In the genomic region with DNA sequence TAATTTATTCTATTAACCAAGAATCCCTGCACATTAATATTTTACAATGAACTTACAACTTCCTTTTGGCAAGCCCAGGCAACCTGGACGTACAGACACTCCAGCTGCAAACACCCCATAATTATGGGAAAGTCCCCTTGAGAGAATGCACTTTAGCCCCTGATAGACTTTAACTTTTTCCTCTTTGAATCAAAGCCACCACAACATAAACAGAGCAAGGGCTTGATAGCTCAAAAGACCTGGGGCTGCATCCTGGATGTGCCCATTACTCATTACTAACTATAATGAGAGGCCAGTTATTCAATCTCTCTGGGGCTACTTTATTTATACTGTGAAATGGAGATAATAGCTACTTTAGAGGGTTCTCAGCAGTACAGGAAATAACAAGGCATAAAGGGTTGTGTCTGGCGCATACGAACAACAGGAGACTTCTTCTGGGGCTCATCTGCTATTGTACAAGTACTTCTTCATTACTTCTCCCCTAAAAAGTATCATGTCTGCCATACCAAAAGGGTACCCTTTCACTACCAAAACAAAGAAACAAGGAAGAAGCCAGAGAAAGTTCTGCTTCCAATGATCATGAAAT, we compare ENCODE assay signal across 30 cellular contexts. TPM values are rescaled to one million over a fixed set of nuclear protein-coding genes. Genes with fewer than 3 reads are reported as not detected.
A peak's percentile ranks its signal among the peaks of the same experiment; 100 is the strongest.
DNase-seq lines count a peak whose midpoint lies in the region; ATAC-seq and TF ChIP-seq lines count a peak whose summit lies in the region.
"Had no signal": no experiment of that assay in that cellular context is flagged by ENCODE, and none has a peak within 500 bp of the region (broad histone marks: within the 10 kb centered on the region; RNA-seq: fewer than 3 reads in every experiment).

No MANE protein-coding gene starts in this region.

- no peak for DNase-seq in activated CD4-positive, alpha-beta T cell treated with anti-CD3 and anti-CD28 coated beads, Interleukin-2, amount 10 ng/mL, durations not matched to agents 7 days and 5 days
- DNase-seq in activated CD4-positive, alpha-beta T cell treated with anti-CD3 and anti-CD28 coated beads, Interleukin-2, amount 50 U/mL, for 4 hours, result no peak
- no peak for DNase-seq in CD4-positive, alpha-beta T cell
- peak; percentile 13 for DNase-seq in NCI-H748 treated with DMSO at 0.1 percent for 48 hours (lab: John Stamatoyannopoulos, UW)
- DNase-seq in left colon, result no peak
- DNase-seq in heart left ventricle, result no peak
- DNase-seq in SIG-M5 (lab: John Stamatoyannopoulos, UW), result no peak
- DNase-seq: activated CD4-positive, alpha-beta T cell treated with anti-CD3 and anti-CD28 coated beads for 48 hours; BE2C; body of pancreas; cerebellar nuclear complex; COR-L47; DMS53; GDM1; IMR-90; kidney; natural killer cell; NCI-H1092; NCI-H2029 treated with DMSO at 0.1 percent for 48 hours; NCI-H446; NK-92 treated with Interleukin-12 subunit alpha and Interleukin-12 subunit beta, amount 100 ng/mL, for 24 hours; SHP77; T-helper 9 cell; trophoblast cell; WERI-Rb-1 had no signal

- CTCF ChIA-PET in activated CD4-positive, alpha-beta T cell treated with anti-CD3 and anti-CD28 coated beads, Interleukin-2, amount 10 ng/mL, durations not matched to agents 7 days and 5 days (lab: Charles Lee), result no interaction called here
- CTCF ChIA-PET in CD4-positive, alpha-beta T cell (lab: Charles Lee), result no interaction called here

- intact Hi-C loops in CD4-positive, alpha-beta T cell (cut with DNase I, micrococcal nuclease), result no loop called here
- intact Hi-C loops in left colon (cut with DNase I, micrococcal nuclease) (no loop called here), heart left ventricle (cut with DNase I) (no loop called here)

- 68 to 75% (median 73%) methylated on average over 3 of the region's 3 CpGs for WGBS in heart left ventricle, 4 donors

- no peak for TF ChIP-seq CTCF in CD4-positive, alpha-beta T cell (IDR thresholded peaks at IDR 0.05)
- TF ChIP-seq CTCF in heart left ventricle (IDR thresholded peaks at IDR 0.05), result no peak

- no peak for ATAC-seq in CD4-positive, alpha-beta T cell (ENCODE audit: poor library complexity)
- ATAC-seq in left colon (peak; percentile 82), GM18873 (IDR thresholded peaks at IDR 0.05; ENCODE audit: low FRiP score, unreplicated experiment) (no peak), heart left ventricle (no peak)
- ATAC-seq: body of pancreas, Panc1 had no signal

- POLR2A ChIA-PET in activated CD4-positive, alpha-beta T cell treated with anti-CD3 and anti-CD28 coated beads, Interleukin-2, amount 10 ng/mL, durations not matched to agents 7 days and 5 days (lab: Charles Lee), result no interaction called here
- POLR2A ChIA-PET in CD4-positive, alpha-beta T cell (lab: Charles Lee), result no interaction called here

- H3K9me3 ChIP-seq in CD4-positive, alpha-beta T cell (ENCODE audit: control insufficient read depth, low read length), result no peaks in the 10 kb centered on the region
- H3K9me3 ChIP-seq in heart left ventricle, result no peaks in the 10 kb centered on the region
- H3K9me3 ChIP-seq: BE2C, body of pancreas, HAP-1 had no signal

- H3K9me3 Mint-ChIP-seq in activated CD4-positive, alpha-beta T cell treated with anti-CD3 and anti-CD28 coated beads, Interleukin-2, amount 10 ng/mL, durations not matched to agents 7 days and 5 days, result no peaks in the 10 kb centered on the region
- no peaks in the 10 kb centered on the region for H3K9me3 Mint-ChIP-seq in CD4-positive, alpha-beta T cell
- H3K9me3 Mint-ChIP-seq: natural killer cell had no signal

- no peaks in the 10 kb centered on the region for H3K36me3 ChIP-seq in heart left ventricle
- H3K36me3 ChIP-seq: BE2C, HAP-1, WERI-Rb-1 had no signal

- H3K4me3 ChIP-seq in heart left ventricle, result no peak overlapping the region
- H3K4me3 ChIP-seq: body of pancreas, HAP-1, skin epidermis had no signal

- H3K4me1 ChIP-seq in heart left ventricle, result peaks cover 0 to 9% (median 0%) of the 10 kb centered on the region in 12 donors
- H3K4me1 ChIP-seq: BE2C, HAP-1 had no signal

- H3K27ac ChIP-seq in CD4-positive, alpha-beta T cell (ENCODE audit: low read depth, low read length), result no peak overlapping the region
- no peak overlapping the region for H3K27ac ChIP-seq in heart left ventricle
- H3K27ac ChIP-seq: body of pancreas, skin epidermis, WERI-Rb-1 had no signal

- no peaks in the 10 kb centered on the region for H3K27me3 ChIP-seq in CD4-positive, alpha-beta T cell (ENCODE audit: control insufficient read depth, insufficient read depth, low read length)
- H3K27me3 ChIP-seq in heart left ventricle, result peaks cover 0 to 5% (median 0%) of the 10 kb centered on the region in 9 donors
- H3K27me3 ChIP-seq: BE2C, body of pancreas had no signal

- H3K27me3 Mint-ChIP-seq in activated CD4-positive, alpha-beta T cell treated with anti-CD3 and anti-CD28 coated beads, Interleukin-2, amount 10 ng/mL, durations not matched to agents 7 days and 5 days, result no peaks in the 10 kb centered on the region
- H3K27me3 Mint-ChIP-seq in CD4-positive, alpha-beta T cell, result no peaks in the 10 kb centered on the region

- H3K36me3 Mint-ChIP-seq in activated CD4-positive, alpha-beta T cell treated with anti-CD3 and anti-CD28 coated beads, Interleukin-2, amount 10 ng/mL, durations not matched to agents 7 days and 5 days (ENCODE audit: low read depth), result no peaks in the 10 kb centered on the region
- peaks cover 3% of the 10 kb centered on the region for H3K36me3 Mint-ChIP-seq in CD4-positive, alpha-beta T cell (ENCODE audit: low read depth)
- H3K36me3 Mint-ChIP-seq: mesothelial cell of epicardium, natural killer cell had no signal

- H3K4me3 Mint-ChIP-seq in activated CD4-positive, alpha-beta T cell treated with anti-CD3 and anti-CD28 coated beads, Interleukin-2, amount 10 ng/mL, durations not matched to agents 7 days and 5 days, result no peak overlapping the region
- no peak overlapping the region for H3K4me3 Mint-ChIP-seq in CD4-positive, alpha-beta T cell
- H3K4me3 Mint-ChIP-seq: mesothelial cell of epicardium, natural killer cell had no signal

- no peak for TF ChIP-seq POLR2A in heart left ventricle (IDR thresholded peaks at IDR 0.05)

- peak overlapping the region; percentile 19 for H3K27ac Mint-ChIP-seq in activated CD4-positive, alpha-beta T cell treated with anti-CD3 and anti-CD28 coated beads, Interleukin-2, amount 10 ng/mL, durations not matched to agents 7 days and 5 days
- peak overlapping the region; percentile 79 for H3K27ac Mint-ChIP-seq in CD4-positive, alpha-beta T cell
- H3K27ac Mint-ChIP-seq: mesothelial cell of epicardium, natural killer cell had no signal

- H3K4me1 Mint-ChIP-seq in activated CD4-positive, alpha-beta T cell treated with anti-CD3 and anti-CD28 coated beads, Interleukin-2, amount 10 ng/mL, durations not matched to agents 7 days and 5 days, result peaks cover 15% of the 10 kb centered on the region
- peaks cover 80% of the 10 kb centered on the region for H3K4me1 Mint-ChIP-seq in CD4-positive, alpha-beta T cell (ENCODE audit: low read depth)

RNA-seq across cellular contexts. Expression of a gene that starts 54.9 kb away (rescaled TPM):
- 10 to 100 TPM; 30.8 to 32.4 TPM for total RNA-seq in activated CD4-positive, alpha-beta T cell treated with anti-CD3 and anti-CD28 coated beads, Interleukin-2, amount 10 ng/mL, durations not matched to agents 7 days and 5 days
- total RNA-seq in CD4-positive, alpha-beta T cell, result 10 to 100 TPM; 39.9 to 44.6 TPM
- total RNA-seq in left colon, result 100 to 1,000 TPM in 1 of 2 donors, 10 to 100 TPM in 1; 88.3 to 112 TPM
- 10 to 100 TPM; 11.8 to 25.6 (median 14.0) TPM for total RNA-seq in heart left ventricle
- 1 to 10 TPM; 2.9 to 5.7 TPM for polyA plus RNA-seq in heart left ventricle
